In the genomic region with DNA sequence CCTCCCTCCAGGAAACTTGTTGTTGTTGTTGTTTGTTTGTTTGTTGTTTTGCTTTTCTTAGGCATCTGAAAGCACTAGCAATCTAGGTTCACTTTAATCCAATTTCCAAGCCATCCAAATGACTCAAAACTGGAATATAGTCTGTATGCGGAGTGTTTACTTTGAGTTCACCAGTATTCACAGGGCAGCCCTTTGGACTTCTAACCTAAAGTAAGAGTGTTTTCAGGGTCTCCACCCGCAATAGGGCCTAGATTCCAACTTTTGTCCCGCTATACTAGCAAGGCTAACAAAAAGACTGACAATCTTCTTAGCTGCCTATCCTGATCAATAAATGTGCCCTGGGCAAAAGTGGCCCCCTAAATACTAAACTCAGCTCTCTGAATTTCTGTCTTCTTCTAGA, we compare ENCODE assay signal across 8 cellular contexts.
"Had no signal": no experiment of that assay in that cellular context is flagged by ENCODE, and none has a peak within 500 bp of the region (broad histone marks: within the 10 kb centered on the region; RNA-seq: fewer than 3 reads in every experiment).

No MANE protein-coding gene starts in this region.

- H3K27ac ChIP-seq: HL-60 had no signal

- H3K4me3 ChIP-seq: HAP-1 had no signal

- H3K27me3 Mint-ChIP-seq: IgD-negative memory B cell had no signal

- H3K9me3 ChIP-seq: HAP-1 had no signal

- DNase-seq: GOT3, H7, HFFc6, KBM-7 had no signal

- ATAC-seq: HCT116 had no signal

- H3K4me3 Mint-ChIP-seq: HFFc6 had no signal

- H3K4me1 ChIP-seq: HAP-1 had no signal

- H3K36me3 Mint-ChIP-seq: IgD-negative memory B cell had no signal

- H3K27ac Mint-ChIP-seq: HFFc6, IgD-negative memory B cell had no signal

- H3K9me3 Mint-ChIP-seq: HFFc6, IgD-negative memory B cell had no signal
